ENCODE assay signal across 8 cellular contexts in the genomic region with DNA sequence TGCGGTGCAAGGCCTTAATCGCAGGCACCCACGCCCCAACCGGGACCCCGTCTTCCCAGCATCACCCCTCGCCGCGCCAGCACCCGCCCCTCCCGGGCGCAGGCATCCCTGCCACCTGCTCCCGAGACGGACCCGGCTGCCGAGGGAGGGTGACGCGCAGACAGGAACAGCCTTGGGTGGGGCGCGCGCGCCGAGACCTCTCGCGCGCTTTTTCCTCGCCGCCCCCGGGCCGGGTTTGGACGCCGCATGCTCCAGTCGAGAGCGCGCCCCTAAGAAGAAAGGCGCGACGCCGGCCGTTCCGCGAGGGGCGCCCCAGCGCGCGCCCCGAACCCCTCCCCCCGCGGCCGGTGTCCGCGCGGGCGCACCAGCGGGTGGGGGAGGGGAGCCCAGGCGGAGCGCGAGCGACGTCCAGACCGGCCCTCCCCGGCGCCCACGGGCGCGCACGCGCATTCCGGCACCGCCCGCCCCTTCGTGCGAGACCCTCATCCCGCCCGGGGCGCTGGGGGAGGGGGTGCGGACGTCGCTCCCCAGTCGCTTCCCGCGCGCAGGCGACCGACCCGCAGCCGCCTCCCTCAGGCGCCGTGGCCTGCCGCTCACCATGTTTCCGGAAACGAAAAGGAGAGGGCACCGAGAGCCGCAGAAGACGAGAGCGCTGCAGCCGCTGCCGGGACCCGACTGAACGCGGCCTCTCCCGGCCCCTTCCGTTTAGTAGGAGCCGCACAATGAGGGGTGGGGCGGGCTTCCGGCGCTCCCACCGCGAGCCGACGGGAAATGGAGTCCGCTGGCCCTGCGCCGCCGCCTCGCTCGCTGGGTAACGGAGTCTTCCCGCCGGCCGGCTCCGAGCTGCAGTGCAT. TPM values are rescaled to one million over a fixed set of nuclear protein-coding genes. Genes with fewer than 3 reads are reported as not detected.
DNase-seq lines count a peak whose midpoint lies in the region; ATAC-seq, FAIRE-seq and TF ChIP-seq lines count a peak whose summit lies in the region.

A gene (minus strand): TSS at position 681 of the 854 bp plus-strand sequence. CDS start 81 bp downstream, at position 600.

- H3K4me1 ChIP-seq in breast epithelium (peaks cover 7 to 16% of the 10 kb centered on the region in 2 donors), small intestine (ENCODE audit: control insufficient read depth in 2 of 2, insufficient read depth in 1 of 2, low read depth in 1 of 2, low read length in 1 of 2) (peaks cover 3 to 7% of the 10 kb centered on the region in 2 donors)

- intact Hi-C loops in breast epithelium (cut with DNase I; ENCODE audit: low total_unique reads) = no loop called here

- H3K9me3 ChIP-seq in WERI-Rb-1 (ENCODE audit: severe bottlenecking) (no peaks in the 10 kb centered on the region), breast epithelium (no peaks in the 10 kb centered on the region), small intestine (ENCODE audit: control insufficient read depth, low read depth) (no peaks in the 10 kb centered on the region)

- peak; percentile 93 for DNase-seq in 8988T
- peak; percentile 95 for DNase-seq in NCI-H2196 treated with DMSO at 0.1 percent for 48 hours (lab: John Stamatoyannopoulos, UW; ENCODE audit: unreplicated experiment)
- DNase-seq in WERI-Rb-1 = peak; percentile 98
- peak; percentile 99 for DNase-seq in breast epithelium (ENCODE audit: low spot score in 2 of 2)
- DNase-seq in iPS-NIHi11 (ENCODE audit: low spot score) = peak; percentile 79
- DNase-seq in small intestine = peak; percentile 97

- H3K27me3 ChIP-seq in WERI-Rb-1 (ENCODE audit: insufficient read depth, low read depth, severe bottlenecking) (no peaks in the 10 kb centered on the region), breast epithelium (no peaks in the 10 kb centered on the region), small intestine (ENCODE audit: control insufficient read depth in 2 of 2, insufficient read depth in 2 of 2, low read length in 2 of 2) (no peaks in the 10 kb centered on the region)

- TF ChIP-seq POLR2A in breast epithelium (IDR thresholded peaks at IDR 0.05) = peak; percentile 80

- H3K27ac ChIP-seq in WERI-Rb-1 (peak within 1 kb of the TSS; percentile 99), breast epithelium (peak within 1 kb of the TSS; percentile 97 to 99), small intestine (ENCODE audit: low read depth in 1 of 2, low read length in 1 of 2) (peak within 1 kb of the TSS; percentile 97 to 98)

- TF ChIP-seq CTCF in WERI-Rb-1 (IDR thresholded peaks at IDR 0.05; ENCODE audit: low read depth, low read length) (no peak), breast epithelium (IDR thresholded peaks at IDR 0.05) (no peak)

- H3K36me3 ChIP-seq in WERI-Rb-1 = peaks cover 72% of the 10 kb centered on the region
- no peaks in the 10 kb centered on the region for H3K36me3 ChIP-seq in breast epithelium
- H3K36me3 ChIP-seq in small intestine (ENCODE audit: control insufficient read depth in 2 of 2, insufficient read depth in 2 of 2, low read length in 2 of 2) = peaks cover 10 to 21% of the 10 kb centered on the region in 2 donors

- ATAC-seq in GM18520 (IDR thresholded peaks at IDR 0.05; ENCODE audit: unreplicated experiment) (peak; percentile 41), HG03095 (IDR thresholded peaks at IDR 0.05; ENCODE audit: unreplicated experiment) (peak; percentile 43)

- H3K4me3 ChIP-seq in WERI-Rb-1 (ENCODE audit: low read depth, low read length) (peak within 1 kb of the TSS; percentile 96), breast epithelium (peak within 1 kb of the TSS; percentile 85 to 100 (median 99)), small intestine (ENCODE audit: low read depth in 1 of 2, low read length in 2 of 2) (peak within 1 kb of the TSS; percentile 91 to 95)

- 0 to 1% (median 1%) methylated on average over 66 to 121 of the region's 121 CpGs for WGBS in small intestine, 3 donors

- no peak for FAIRE-seq in small intestine (lab: Jason Lieb, UNC)

RNA-seq across cellular contexts. Expression of the gene that starts here (rescaled TPM):
- 100 to 1,000 TPM; 407 to 564 (median 453) TPM for total RNA-seq in breast epithelium
- 1,000 to 10,000 TPM; 1,228 to 2,084 (median 1,997) TPM for polyA plus RNA-seq in small intestine

Comparison
In these comparisons a context has a peak if more than half of its experiments do, and no peak if none do; other contexts are left out.
1. Peak in every context shown above with its lines: DNase-seq, ATAC-seq, H3K4me3 ChIP-seq and H3K27ac ChIP-seq.